Comparison of ENCODE assay signal across 1 cellular context in the genomic region with DNA sequence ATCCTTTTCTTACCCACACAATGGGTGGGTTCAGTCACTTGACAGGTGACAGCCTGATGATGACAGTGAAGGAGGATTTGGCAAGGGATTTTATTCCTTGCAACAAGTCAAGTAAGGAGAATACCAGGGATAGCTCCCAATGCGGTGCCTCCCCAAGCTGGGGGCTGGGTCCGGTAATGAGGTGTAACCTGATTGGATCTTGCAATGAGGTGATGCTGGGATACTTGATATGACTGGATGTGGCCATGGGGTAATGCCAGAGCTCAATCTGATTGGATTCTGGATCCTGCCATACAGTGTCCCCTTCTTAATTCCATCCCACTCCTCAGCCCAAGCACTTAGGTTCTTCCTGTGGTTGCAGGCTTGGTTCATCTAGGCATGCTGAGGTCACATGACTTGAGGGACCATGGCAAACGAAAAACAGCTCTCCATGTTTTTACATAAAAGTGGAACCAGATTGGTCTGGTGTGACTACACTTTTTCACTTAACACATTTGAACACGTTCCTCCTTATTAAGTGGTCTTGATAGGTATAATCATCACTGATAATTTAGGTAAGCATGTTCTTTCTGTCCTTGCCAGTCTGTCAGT.
TF ChIP-seq lines count a peak whose summit lies in the region.

No MANE protein-coding gene starts in this region.

TF ChIP-seq in HCT116, 20 proteins besides CTCF, POLR2A, EP300 and RAD21 (continued from another document):
- TF ChIP-seq, protein P1, sequence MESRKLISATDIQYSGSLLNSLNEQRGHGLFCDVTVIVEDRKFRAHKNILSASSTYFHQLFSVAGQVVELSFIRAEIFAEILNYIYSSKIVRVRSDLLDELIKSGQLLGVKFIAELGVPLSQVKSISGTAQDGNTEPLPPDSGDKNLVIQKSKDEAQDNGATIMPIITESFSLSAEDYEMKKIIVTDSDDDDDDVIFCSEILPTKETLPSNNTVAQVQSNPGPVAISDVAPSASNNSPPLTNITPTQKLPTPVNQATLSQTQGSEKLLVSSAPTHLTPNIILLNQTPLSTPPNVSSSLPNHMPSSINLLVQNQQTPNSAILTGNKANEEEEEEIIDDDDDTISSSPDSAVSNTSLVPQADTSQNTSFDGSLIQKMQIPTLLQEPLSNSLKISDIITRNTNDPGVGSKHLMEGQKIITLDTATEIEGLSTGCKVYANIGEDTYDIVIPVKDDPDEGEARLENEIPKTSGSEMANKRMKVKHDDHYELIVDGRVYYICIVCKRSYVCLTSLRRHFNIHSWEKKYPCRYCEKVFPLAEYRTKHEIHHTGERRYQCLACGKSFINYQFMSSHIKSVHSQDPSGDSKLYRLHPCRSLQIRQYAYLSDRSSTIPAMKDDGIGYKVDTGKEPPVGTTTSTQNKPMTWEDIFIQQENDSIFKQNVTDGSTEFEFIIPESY (IDR thresholded peaks at IDR 0.05; ENCODE audit: extremely low read depth, insufficient replicate concordance, low read length), result no peak
- no peak for TF ChIP-seq YY1 (IDR thresholded peaks at IDR 0.05; ENCODE audit: extremely low read depth, insufficient replicate concordance, low read depth, low read length)
- no peak for TF ChIP-seq EGR1 (IDR thresholded peaks at IDR 0.05; ENCODE audit: low read depth)
- TF ChIP-seq FOSL1 (IDR thresholded peaks at IDR 0.05; ENCODE audit: low read depth), result no peak
- TF ChIP-seq, protein P2, sequence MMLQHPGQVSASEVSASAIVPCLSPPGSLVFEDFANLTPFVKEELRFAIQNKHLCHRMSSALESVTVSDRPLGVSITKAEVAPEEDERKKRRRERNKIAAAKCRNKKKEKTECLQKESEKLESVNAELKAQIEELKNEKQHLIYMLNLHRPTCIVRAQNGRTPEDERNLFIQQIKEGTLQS (IDR thresholded peaks at IDR 0.05), result no peak
- TF ChIP-seq ZNF274 (IDR thresholded peaks at IDR 0.05; ENCODE audit: low read depth, low read length), result no peak
- TF ChIP-seq, protein P3, sequence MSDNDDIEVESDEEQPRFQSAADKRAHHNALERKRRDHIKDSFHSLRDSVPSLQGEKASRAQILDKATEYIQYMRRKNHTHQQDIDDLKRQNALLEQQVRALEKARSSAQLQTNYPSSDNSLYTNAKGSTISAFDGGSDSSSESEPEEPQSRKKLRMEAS (IDR thresholded peaks at IDR 0.05), result no peak
- no peak for TF ChIP-seq SIN3A (IDR thresholded peaks at IDR 0.05; ENCODE audit: low read depth)
- TF ChIP-seq CBX3 (IDR thresholded peaks at IDR 0.05; ENCODE audit: low read depth), result no peak
